8 cellular contexts compared by ENCODE assay signal in genomic region chr4:72468904-72469502, GRCh38.
DNase-seq lines count a peak whose midpoint lies in the region; ATAC-seq, FAIRE-seq and TF ChIP-seq lines count a peak whose summit lies in the region.

No MANE protein-coding gene starts in this region.

- H3K27ac ChIP-seq in CD4-positive, alpha-beta memory T cell (ENCODE audit: low read depth, low read length): no peak overlapping the region

- no peak overlapping the region for H3K27ac Mint-ChIP-seq in progenitor cell of endocrine pancreas
- H3K27ac Mint-ChIP-seq in CD4-positive, alpha-beta memory T cell: no peak overlapping the region

- POLR2A ChIA-PET in CD4-positive, alpha-beta memory T cell (lab: Charles Lee; ENCODE audit: partially characterized antibody): no interaction called here

- H3K27me3 Mint-ChIP-seq in progenitor cell of endocrine pancreas: no peaks in the 10 kb centered on the region
- H3K27me3 Mint-ChIP-seq in CD4-positive, alpha-beta memory T cell: no peaks in the 10 kb centered on the region

- no peaks in the 10 kb centered on the region for H3K36me3 ChIP-seq in CD4-positive, alpha-beta memory T cell (ENCODE audit: insufficient read depth, low read length)

- H3K4me3 Mint-ChIP-seq in progenitor cell of endocrine pancreas (ENCODE audit: low read depth): no peak overlapping the region
- no peak overlapping the region for H3K4me3 Mint-ChIP-seq in CD4-positive, alpha-beta memory T cell

- DNase-seq in DMS 273 (lab: John Stamatoyannopoulos, UW; ENCODE audit: unreplicated experiment) (peak; percentile 39), DMS 273 treated with DMSO at 0.1 percent for 48 hours (lab: John Stamatoyannopoulos, UW) (no peak), NCI-H1694 treated with DMSO at 0.1 percent for 48 hours (lab: John Stamatoyannopoulos, UW) (peak; percentile 11), progenitor cell of endocrine pancreas (ENCODE audit: low spot score, unreplicated experiment) (no peak), left colon (no peak)
- DNase-seq in CD4-positive, alpha-beta memory T cell: no peak

- no peaks in the 10 kb centered on the region for H3K4me1 ChIP-seq in CD4-positive, alpha-beta memory T cell (ENCODE audit: insufficient read depth, low read length)

- CTCF ChIA-PET in CD4-positive, alpha-beta memory T cell (lab: Charles Lee; ENCODE audit: partially characterized antibody): interaction anchor here (1.0 kb wide), 1 partner anchor 786 kb away, joined by 4 read pairs; no protein-coding TSS in a partner anchor

- no peak for ATAC-seq in left colon
- no peak for ATAC-seq in GM19395 (IDR thresholded peaks at IDR 0.05; ENCODE audit: unreplicated experiment)

- H3K9me3 Mint-ChIP-seq in progenitor cell of endocrine pancreas (ENCODE audit: low read depth): peaks cover 3% of the 10 kb centered on the region
- peaks cover 0 to 2% (median 0%) of the 10 kb centered on the region in 8 donors for H3K9me3 Mint-ChIP-seq in CD4-positive, alpha-beta memory T cell

- H3K4me1 Mint-ChIP-seq in progenitor cell of endocrine pancreas (ENCODE audit: low read depth): no peaks in the 10 kb centered on the region
- no peaks in the 10 kb centered on the region for H3K4me1 Mint-ChIP-seq in CD4-positive, alpha-beta memory T cell

- H3K36me3 Mint-ChIP-seq in progenitor cell of endocrine pancreas (ENCODE audit: insufficient read depth): no peaks in the 10 kb centered on the region
- H3K36me3 Mint-ChIP-seq in CD4-positive, alpha-beta memory T cell: no peaks in the 10 kb centered on the region

- H3K27me3 ChIP-seq in CD4-positive, alpha-beta memory T cell (ENCODE audit: insufficient read depth, low read length): no peaks in the 10 kb centered on the region

- H3K9me3 ChIP-seq in CD4-positive, alpha-beta memory T cell (ENCODE audit: control insufficient read depth in 1 of 2, low read length in 2 of 2): no peaks in the 10 kb centered on the region

- TF ChIP-seq CTCF in progenitor cell of endocrine pancreas (IDR thresholded peaks at IDR 0.05; ENCODE audit: unreplicated experiment): peak; percentile 75

- intact Hi-C loops in CD4-positive, alpha-beta memory T cell (cut with micrococcal nuclease): no loop called here
- intact Hi-C loops in left colon (cut with DNase I, micrococcal nuclease): loop anchor here in 1 of 2 donors (10.0 kb wide), 1 partner anchor 144 kb away; no protein-coding TSS in a partner anchor

- H3K4me3 ChIP-seq in CD4-positive, alpha-beta memory T cell (ENCODE audit: low read length in 2 of 2): no peak overlapping the region

- peak; percentile 38 for FAIRE-seq in colon (lab: Jason Lieb, UNC)

Comparison
In these comparisons a context has a peak if more than half of its experiments do, and no peak if none do; other contexts are left out.
1. DNase-seq: peak in DMS 273 (single experiment) and NCI-H1694 treated with DMSO at 0.1 percent for 48 hours (single experiment); none in DMS 273 treated with DMSO at 0.1 percent for 48 hours (single experiment), progenitor cell of endocrine pancreas (single experiment), CD4-positive, alpha-beta memory T cell (0 of 5) and left colon (0 of 2).